10 cellular contexts compared by ENCODE assay signal in the genomic region with DNA sequence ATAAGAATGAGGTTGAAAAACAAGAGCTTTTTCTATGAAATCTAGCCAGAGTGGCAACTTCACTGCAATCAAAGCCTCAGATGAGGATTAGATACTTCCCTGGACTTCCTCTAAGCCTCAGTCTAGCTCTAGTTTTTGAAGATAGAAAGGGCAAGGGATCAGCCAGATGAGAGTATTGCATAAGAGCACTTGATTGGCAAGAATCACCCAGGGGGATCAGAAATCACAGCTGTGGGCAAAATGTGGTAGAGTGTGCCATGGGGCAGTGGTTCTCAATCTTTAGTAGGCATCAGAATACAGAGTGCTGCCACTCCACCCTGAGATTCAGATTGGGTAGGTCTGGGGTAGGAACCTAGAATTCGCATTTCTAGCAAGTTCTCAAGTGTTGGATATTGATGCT.
"Had no signal": no experiment of that assay in that cellular context is flagged by ENCODE, and none has a peak within 500 bp of the region (broad histone marks: within the 10 kb centered on the region; RNA-seq: fewer than 3 reads in every experiment).

No MANE protein-coding gene starts in this region.

- H3K27ac ChIP-seq: gastrocnemius medialis, heart left ventricle, ovary had no signal

- H3K27me3 ChIP-seq: gastrocnemius medialis, heart left ventricle, ovary had no signal

- H3K27ac Mint-ChIP-seq: activated CD4-positive, alpha-beta T cell treated with anti-CD3 and anti-CD28 coated beads, Interleukin-2, amount 10 ng/mL, durations not matched to agents 7 days and 5 days; activated naive CD8-positive, alpha-beta T cell treated with anti-CD3 and anti-CD28 coated beads for 36 hours; effector memory CD8-positive, alpha-beta T cell had no signal

- H3K4me3 Mint-ChIP-seq: activated CD4-positive, alpha-beta T cell treated with anti-CD3 and anti-CD28 coated beads, Interleukin-2, amount 10 ng/mL, durations not matched to agents 7 days and 5 days; activated naive CD8-positive, alpha-beta T cell treated with anti-CD3 and anti-CD28 coated beads for 36 hours; effector memory CD8-positive, alpha-beta T cell; immature natural killer cell had no signal

- ATAC-seq: effector memory CD8-positive, alpha-beta T cell had no signal

- H3K36me3 ChIP-seq: gastrocnemius medialis, ovary had no signal

- DNase-seq: activated CD4-positive, alpha-beta T cell treated with anti-CD3 and anti-CD28 coated beads, Interleukin-2, amount 10 ng/mL, durations not matched to agents 7 days and 5 days; activated naive CD8-positive, alpha-beta T cell treated with anti-CD3 and anti-CD28 coated beads for 36 hours; dermis blood vessel endothelial cell; effector memory CD8-positive, alpha-beta T cell; immature natural killer cell; ovary; stimulated activated CD4-positive, alpha-beta T cell treated with anti-CD3 and anti-CD28 coated beads, Interleukin-12 subunit alpha, Interleukin-12 subunit beta, amount 100 ng/mL, for 4 hours; stimulated activated CD4-positive, alpha-beta T cell treated with anti-CD3 and anti-CD28 coated beads, Interleukin-2, amount 100 ng/mL, for 24 hours had no signal

- H3K9me3 ChIP-seq: gastrocnemius medialis, heart left ventricle, ovary had no signal

- H3K4me3 ChIP-seq: gastrocnemius medialis, heart left ventricle, ovary had no signal

- H3K9me3 Mint-ChIP-seq: activated CD4-positive, alpha-beta T cell treated with anti-CD3 and anti-CD28 coated beads, Interleukin-2, amount 10 ng/mL, durations not matched to agents 7 days and 5 days; activated naive CD8-positive, alpha-beta T cell treated with anti-CD3 and anti-CD28 coated beads for 36 hours; effector memory CD8-positive, alpha-beta T cell; immature natural killer cell had no signal

- H3K4me1 Mint-ChIP-seq: activated CD4-positive, alpha-beta T cell treated with anti-CD3 and anti-CD28 coated beads, Interleukin-2, amount 10 ng/mL, durations not matched to agents 7 days and 5 days; activated naive CD8-positive, alpha-beta T cell treated with anti-CD3 and anti-CD28 coated beads for 36 hours had no signal
